ENCODE assay signal across 8 cellular contexts in genomic region chr12:8687846-8688601, GRCh38. TPM values are rescaled to one million over a fixed set of nuclear protein-coding genes. Genes with fewer than 3 reads are reported as not detected.
DNase-seq lines count a peak whose midpoint lies in the region; ATAC-seq and TF ChIP-seq lines count a peak whose summit lies in the region.

No MANE protein-coding gene starts in this region.

- no peak for TF ChIP-seq CTCF in neural cell (IDR thresholded peaks at IDR 0.05; ENCODE audit: poor library complexity, severe bottlenecking)

- H4K20me1 ChIP-seq in neural cell (ENCODE audit: insufficient read depth), result no peaks in the 10 kb centered on the region

- peak; percentile 36 for TF ChIP-seq RAD21 in neural cell (conservative IDR thresholded peaks at IDR 0.05)

- peak overlapping the region; percentile 68 for H3K9ac ChIP-seq in neural cell (ENCODE audit: low read length)

- H3K27ac ChIP-seq in neural cell (ENCODE audit: low read length), result peak overlapping the region; percentile 92
- no peak overlapping the region for H3K27ac ChIP-seq in effector memory CD4-positive, alpha-beta T cell (ENCODE audit: insufficient read depth, low read length, poor library complexity, severe bottlenecking)

- no peaks in the 10 kb centered on the region for H3K9me2 ChIP-seq in neural cell (ENCODE audit: insufficient read depth, low read length)

- peak overlapping the region; percentile 76 for H3K4me2 ChIP-seq in neural cell (ENCODE audit: low read length)

- intact Hi-C loops in Right ventricle myocardium superior (cut with DNase I), result loop anchor here (10.0 kb wide), 1 partner anchor 137 kb away; the partner anchor contains the start of gene A2ML1
- intact Hi-C loops in cardiac septum (cut with DNase I), result no loop called here

- ATAC-seq in Right ventricle myocardium superior (ENCODE audit: poor library complexity), result peak; percentile 90

- peaks cover 21% of the 10 kb centered on the region for H3F3A ChIP-seq in neural cell (ENCODE audit: insufficient read depth, low read length, poor library complexity, severe bottlenecking)

- H3K4me1 ChIP-seq in effector memory CD4-positive, alpha-beta T cell (ENCODE audit: control insufficient read depth, insufficient read depth, low read length, poor library complexity, severe bottlenecking), result peaks cover 5% of the 10 kb centered on the region

- H3K4me3 ChIP-seq in neural cell (ENCODE audit: low read length), result peak overlapping the region; percentile 59
- no peak overlapping the region for H3K4me3 ChIP-seq in effector memory CD4-positive, alpha-beta T cell (ENCODE audit: insufficient read depth, low read depth, low read length, poor library complexity, severe bottlenecking)

- peak; percentile 57 for TF ChIP-seq EP300 in neural cell (conservative IDR thresholded peaks at IDR 0.05; ENCODE audit: poor library complexity, severe bottlenecking)

- no peaks in the 10 kb centered on the region for H3K27me3 ChIP-seq in neural cell (ENCODE audit: insufficient read depth, low read depth, low read length)
- no peaks in the 10 kb centered on the region for H3K27me3 ChIP-seq in effector memory CD4-positive, alpha-beta T cell (replicated peaks; ENCODE audit: control insufficient read depth, insufficient read depth, low read length, poor library complexity, severe bottlenecking)

- no peaks in the 10 kb centered on the region for H3K36me3 ChIP-seq in neural cell (ENCODE audit: insufficient read depth, low read length)
- no peaks in the 10 kb centered on the region for H3K36me3 ChIP-seq in effector memory CD4-positive, alpha-beta T cell (ENCODE audit: control insufficient read depth, insufficient read depth, low read length)

- peak overlapping the region; percentile 71 for H2AFZ ChIP-seq in neural cell (ENCODE audit: low read depth, low read length)

- DNase-seq in Right ventricle myocardium superior, result no peak
- DNase-seq in cardiac septum (ENCODE audit: low spot score), result no peak
- peak; percentile 48 for DNase-seq in OCI-M1 (lab: John Stamatoyannopoulos, UW)
- peak; percentile 11 to 27 for DNase-seq in erythroblast (lab: John Stamatoyannopoulos, UW)
- no peak for DNase-seq in effector memory CD4-positive, alpha-beta T cell
- DNase-seq in COLO668 (lab: John Stamatoyannopoulos, UW; ENCODE audit: unreplicated experiment), result no peak
- no peak for DNase-seq in stimulated activated CD4-positive, alpha-beta T cell treated with anti-CD3 and anti-CD28 coated beads, Interleukin-4, amount 100 ng/mL, for 1 hour

- no peaks in the 10 kb centered on the region for H3K9me3 ChIP-seq in neural cell (ENCODE audit: low read length)
- H3K9me3 ChIP-seq in effector memory CD4-positive, alpha-beta T cell (ENCODE audit: control insufficient read depth, low read length), result no peaks in the 10 kb centered on the region

- TF ChIP-seq POLR2A in erythroblast (IDR thresholded peaks at IDR 0.05; ENCODE audit: low read length), result no peak

- H3K79me2 ChIP-seq in neural cell (replicated peaks; ENCODE audit: insufficient read depth, low read length), result no peaks in the 10 kb centered on the region

TF ChIP-seq in neural cell, 6 proteins besides CTCF, POLR2A, EP300 and RAD21:
- TF ChIP-seq TAF1 (IDR thresholded peaks at IDR 0.05; ENCODE audit: low read depth) (peak; percentile 83), MXI1 (conservative IDR thresholded peaks at IDR 0.05; ENCODE audit: poor library complexity, severe bottlenecking) (peak; percentile 83), REST (IDR thresholded peaks at IDR 0.05; ENCODE audit: borderline replicate concordance) (peak; percentile 90), EZH2 (IDR thresholded peaks at IDR 0.05; ENCODE audit: borderline replicate concordance, insufficient read depth, low read length, poor library complexity, severe bottlenecking) (no peak), POLR2AphosphoS5 (IDR thresholded peaks at IDR 0.05) (peak; percentile 98), SMC3 (conservative IDR thresholded peaks at IDR 0.05; ENCODE audit: poor library complexity) (peak; percentile 32)
TF ChIP-seq in neural cell: peak in this region for 5.

RNA-seq across cellular contexts. Expression of gene RIMKLB, which starts 9.8 kb away (rescaled TPM):
- total RNA-seq in Right ventricle myocardium superior (11.0 TPM), cardiac septum (13.8 TPM)
- polyA plus RNA-seq in neural cell, result 376 and 393 TPM in 2 replicates
- polyA minus RNA-seq in neural cell, result 275 and 320 TPM in 2 replicates

RNA-seq across cellular contexts. Expression of gene MFAP5, which starts 25.4 kb away (rescaled TPM):
- total RNA-seq in Right ventricle myocardium superior (45.9 TPM), cardiac septum (20.8 TPM)
- not detected in 2 replicates for polyA plus RNA-seq in neural cell
- polyA minus RNA-seq in neural cell, result not detected in 2 replicates

Comparison
In these comparisons a context has a peak if more than half of its experiments do, and no peak if none do; other contexts are left out.
1. DNase-seq: peak in OCI-M1 (single experiment) and erythroblast (2 of 2); none in Right ventricle myocardium superior (single experiment), cardiac septum (single experiment), effector memory CD4-positive, alpha-beta T cell (0 of 3), COLO668 (single experiment) and stimulated activated CD4-positive, alpha-beta T cell treated with anti-CD3 and anti-CD28 coated beads, Interleukin-4, amount 100 ng/mL, for 1 hour (single experiment).